ENCODE assay signal across 8 cellular contexts in the genomic region with DNA sequence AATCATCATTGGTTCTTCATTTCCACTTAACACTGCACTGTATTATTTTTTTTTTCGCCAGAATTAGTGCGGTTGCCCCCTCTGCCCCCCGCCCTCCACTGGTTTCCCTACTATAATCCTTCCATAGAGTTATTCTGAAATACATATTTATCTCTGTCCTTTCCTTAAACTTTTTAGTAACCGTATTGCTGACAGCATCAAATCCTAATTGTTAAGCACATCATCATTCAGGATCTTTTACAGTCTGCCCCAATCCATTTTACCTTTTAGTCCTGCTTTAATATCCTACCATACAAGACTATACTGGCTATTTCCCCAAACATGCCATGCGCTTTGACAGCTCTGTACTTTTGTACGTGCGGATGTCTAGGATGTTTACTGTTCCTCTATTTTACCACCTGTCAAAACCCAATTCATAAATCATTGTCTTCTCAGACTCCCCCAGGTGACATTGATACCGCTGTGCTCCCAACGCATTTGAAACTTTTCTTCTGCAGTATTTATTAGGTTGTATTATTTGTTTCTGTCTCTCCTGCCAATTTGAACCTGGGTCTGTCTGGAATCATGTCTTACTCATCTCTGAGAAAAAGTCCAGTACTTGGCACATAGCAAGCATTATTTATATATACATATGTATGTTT. TPM values are rescaled to one million over a fixed set of nuclear protein-coding genes. Genes with fewer than 3 reads are reported as not detected.
DNase-seq lines count a peak whose midpoint lies in the region; ATAC-seq and TF ChIP-seq lines count a peak whose summit lies in the region.

No MANE protein-coding gene starts in this region.

- H3K27ac Mint-ChIP-seq in CD8-positive, alpha-beta T cell, result peak overlapping the region; percentile 97
- H3K27ac Mint-ChIP-seq in activated naive CD8-positive, alpha-beta T cell, result peak overlapping the region; percentile 91

- H3K4me3 Mint-ChIP-seq in CD8-positive, alpha-beta T cell, result peak overlapping the region; percentile 98
- peak overlapping the region; percentile 97 for H3K4me3 Mint-ChIP-seq in activated naive CD8-positive, alpha-beta T cell

- 3% methylated on average over 9 of the region's 9 CpGs for WGBS in suprapubic skin

- peak overlapping the region; percentile 89 for H3K27ac ChIP-seq in CD8-positive, alpha-beta T cell (ENCODE audit: low read depth, low read length)
- H3K27ac ChIP-seq in HUES6 (ENCODE audit: low read depth, low read length) (no peak overlapping the region), suprapubic skin (peak overlapping the region; percentile 99)

- CTCF ChIA-PET in CD8-positive, alpha-beta T cell (lab: Charles Lee), result interaction anchor here (1.0 kb wide), 1 partner anchor 75 kb away, joined by 4 read pairs; a partner anchor contains a TSS

- POLR2A ChIA-PET in CD8-positive, alpha-beta T cell (lab: Charles Lee), result no interaction called here

- H3K36me3 ChIP-seq in CD8-positive, alpha-beta T cell (ENCODE audit: insufficient read depth, low read length), result no peaks in the 10 kb centered on the region
- H3K36me3 ChIP-seq in HUES6 (ENCODE audit: control insufficient read depth, insufficient read depth, low read length) (peaks cover 6% of the 10 kb centered on the region; the same call in 1 of the 2 replicates), suprapubic skin (no peaks in the 10 kb centered on the region)

- no peaks in the 10 kb centered on the region for H3K27me3 ChIP-seq in CD8-positive, alpha-beta T cell (ENCODE audit: insufficient read depth, low read length)
- no peaks in the 10 kb centered on the region for H3K27me3 ChIP-seq in HUES6 (ENCODE audit: control insufficient read depth, insufficient read depth, low read length)
- H3K27me3 ChIP-seq in suprapubic skin, result no peaks in the 10 kb centered on the region

- intact Hi-C loops in CD8-positive, alpha-beta T cell (cut with DNase I, micrococcal nuclease), result loop anchor here (2.0 to 10.0 kb wide), 9 partner anchors 33 to 1745 kb away; a partner anchor contains a TSS

- no peak for ATAC-seq in CD8-positive, alpha-beta T cell
- ATAC-seq in HG03039 (IDR thresholded peaks at IDR 0.05; ENCODE audit: unreplicated experiment), result no peak
- no peak for ATAC-seq in HG02588 (IDR thresholded peaks at IDR 0.05; ENCODE audit: unreplicated experiment)

- H3K9me3 Mint-ChIP-seq in CD8-positive, alpha-beta T cell, result no peaks in the 10 kb centered on the region
- H3K9me3 Mint-ChIP-seq in activated naive CD8-positive, alpha-beta T cell (ENCODE audit: low read depth), result no peaks in the 10 kb centered on the region

- H3K9ac ChIP-seq in HUES6 (ENCODE audit: low read length), result peak overlapping the region; percentile 98

- no peak for TF ChIP-seq EP300 in suprapubic skin (IDR thresholded peaks at IDR 0.05)

- H3K27me3 Mint-ChIP-seq in CD8-positive, alpha-beta T cell (ENCODE audit: low read depth), result no peaks in the 10 kb centered on the region
- H3K27me3 Mint-ChIP-seq in activated naive CD8-positive, alpha-beta T cell, result no peaks in the 10 kb centered on the region

- peak overlapping the region; percentile 92 for H3K4me3 ChIP-seq in CD8-positive, alpha-beta T cell (ENCODE audit: low read depth, low read length)
- H3K4me3 ChIP-seq in HUES6 (ENCODE audit: low read depth, low read length), result peak overlapping the region; percentile 92
- H3K4me3 ChIP-seq in suprapubic skin, result peak overlapping the region; percentile 76

- H3K9me3 ChIP-seq in CD8-positive, alpha-beta T cell (ENCODE audit: low read length), result no peaks in the 10 kb centered on the region
- H3K9me3 ChIP-seq in HUES6 (ENCODE audit: control insufficient read depth, insufficient read depth, low read depth, low read length) (no peaks in the 10 kb centered on the region), suprapubic skin (no peaks in the 10 kb centered on the region)

- peaks cover 28% of the 10 kb centered on the region for H3K36me3 Mint-ChIP-seq in CD8-positive, alpha-beta T cell
- no peaks in the 10 kb centered on the region for H3K36me3 Mint-ChIP-seq in activated naive CD8-positive, alpha-beta T cell

- no peak for DNase-seq in CD8-positive, alpha-beta T cell
- DNase-seq in iris pigment epithelial cell (ENCODE audit: low read depth), result peak; percentile 57
- no peak for DNase-seq in suprapubic skin (ENCODE audit: low spot score in 2 of 2)
- no peak for DNase-seq in Ammon's horn (ENCODE audit: low spot score)

- TF ChIP-seq CTCF in CD8-positive, alpha-beta T cell (IDR thresholded peaks at IDR 0.05), result no peak
- TF ChIP-seq CTCF in suprapubic skin (IDR thresholded peaks at IDR 0.05), result no peak

- H3K4me1 Mint-ChIP-seq in CD8-positive, alpha-beta T cell (ENCODE audit: low read depth), result peaks cover 77% of the 10 kb centered on the region
- peaks cover 69% of the 10 kb centered on the region for H3K4me1 Mint-ChIP-seq in activated naive CD8-positive, alpha-beta T cell (ENCODE audit: low read depth)

- no peak for TF ChIP-seq POLR2A in suprapubic skin (IDR thresholded peaks at IDR 0.05)

- peaks cover 59% of the 10 kb centered on the region for H3K4me1 ChIP-seq in CD8-positive, alpha-beta T cell (ENCODE audit: insufficient read depth, low read length)
- H3K4me1 ChIP-seq in HUES6 (ENCODE audit: control insufficient read depth, insufficient read depth, low read length), result peaks cover 4% of the 10 kb centered on the region; the same call in 1 of the 2 replicates
- peaks cover 58% of the 10 kb centered on the region for H3K4me1 ChIP-seq in suprapubic skin

RNA-seq across cellular contexts. Expression of a gene that starts 1.0 kb away (rescaled TPM):
- 10 to 100 TPM; 44.1 to 47.5 TPM for total RNA-seq in CD8-positive, alpha-beta T cell
- 10 to 100 TPM; 45.8 to 74.8 (median 51.4) TPM for total RNA-seq in suprapubic skin

RNA-seq across cellular contexts. Expression of a gene that starts 1.5 kb away (rescaled TPM):
- total RNA-seq in CD8-positive, alpha-beta T cell, result 10 to 100 TPM; 11.8 to 12.1 TPM
- total RNA-seq in suprapubic skin, result 10 to 100 TPM; 18.5 to 35.3 (median 28.8) TPM
